In the genomic region with DNA sequence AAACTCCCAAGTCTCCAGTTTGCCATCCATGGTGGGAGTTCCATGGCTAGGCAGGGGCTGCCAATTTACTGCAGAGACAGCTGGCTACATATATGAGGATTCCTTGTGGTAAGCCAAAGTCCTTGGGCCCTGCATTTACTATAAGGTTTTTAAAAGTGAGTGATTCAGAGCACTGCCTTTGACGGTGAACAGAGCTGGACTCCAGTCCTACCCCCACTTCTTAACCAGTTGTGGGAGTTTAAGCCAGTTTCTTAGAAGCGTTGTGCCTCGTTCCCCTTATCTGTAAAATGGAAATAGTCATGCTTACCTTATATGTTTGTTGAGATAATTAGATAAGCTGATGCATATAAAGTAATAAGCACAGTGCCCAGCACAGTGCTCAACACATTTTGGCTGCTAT, we compare ENCODE assay signal across 34 cellular contexts.
"Had no signal": no experiment of that assay in that cellular context is flagged by ENCODE, and none has a peak within 500 bp of the region (broad histone marks: within the 10 kb centered on the region; RNA-seq: fewer than 3 reads in every experiment).

No MANE protein-coding gene starts in this region.

- H3K27me3 Mint-ChIP-seq: activated B cell treated with CpG ODN at 0.5 μM for 24 hours; activated CD4-positive, alpha-beta memory T cell treated with anti-CD3 and anti-CD28 coated beads for 36 hours; activated CD4-positive, alpha-beta T cell treated with anti-CD3 and anti-CD28 coated beads, Interleukin-2, amount 10 ng/mL, durations not matched to agents 24 days and 14 days; activated CD8-positive, alpha-beta T cell treated with anti-CD3 and anti-CD28 coated beads for 36 hours; activated naive CD4-positive, alpha-beta T cell treated with anti-CD3 and anti-CD28 coated beads, Interleukin-2, amount 10 ng/mL, durations not matched to agents 7 days and 5 days; activated naive CD4-positive, alpha-beta T cell treated with anti-CD3 and anti-CD28 coated beads, Interleukin-2, amount 50 U/mL, for 24 hours; activated naive CD8-positive, alpha-beta T cell; activated naive CD8-positive, alpha-beta T cell treated with anti-CD3 and anti-CD28 coated beads, Interleukin-2, amount 10 ng/mL, durations not matched to agents 7 days and 5 days; activated naive CD8-positive, alpha-beta T cell treated with anti-CD3 and anti-CD28 coated beads, Interleukin-2, amount 50 U/mL, for 24 hours; activated T-cell treated with anti-CD3 and anti-CD28 coated beads, Interleukin-2, amount 50 U/mL, for 24 hours had no signal

- H3K27me3 ChIP-seq: body of pancreas, brain microvascular endothelial cell, breast epithelium had no signal

- H3K9me3 ChIP-seq: body of pancreas, breast epithelium had no signal

- FAIRE-seq: astrocyte, TTC549 had no signal

- H3K4me1 ChIP-seq: breast epithelium had no signal

- H3K9me3 Mint-ChIP-seq: activated B cell treated with CpG ODN at 0.5 μM for 24 hours; activated CD4-positive, alpha-beta memory T cell treated with anti-CD3 and anti-CD28 coated beads for 36 hours; activated CD4-positive, alpha-beta T cell treated with anti-CD3 and anti-CD28 coated beads, Interleukin-2, amount 10 ng/mL, durations not matched to agents 24 days and 14 days; activated naive CD4-positive, alpha-beta T cell treated with anti-CD3 and anti-CD28 coated beads, Interleukin-2, amount 10 ng/mL, durations not matched to agents 7 days and 5 days; activated naive CD4-positive, alpha-beta T cell treated with anti-CD3 and anti-CD28 coated beads, Interleukin-2, amount 50 U/mL, for 24 hours; activated naive CD8-positive, alpha-beta T cell treated with anti-CD3 and anti-CD28 coated beads, Interleukin-2, amount 10 ng/mL, durations not matched to agents 7 days and 5 days; activated naive CD8-positive, alpha-beta T cell treated with anti-CD3 and anti-CD28 coated beads, Interleukin-2, amount 50 U/mL, for 24 hours; activated T-cell treated with anti-CD3 and anti-CD28 coated beads, Interleukin-2, amount 50 U/mL, for 24 hours; activated T-helper 2 cell treated with anti-CD3 and anti-CD28 coated beads, Interferon-gamma antibody, Interleukin-2, Interleukin-4, amounts not matched to agents 10 μg/mL and 5 μg/mL and 100 μg/mL, durations not matched to agents 14 hours and 24 hours and 36 hours; T-helper 1 cell treated with Interleukin-12 subunit alpha and Interleukin-12 subunit beta and Interleukin-4 antibody, amounts not matched to agents 30 μg/mL and 1 μg/mL, for 36 hours; T-helper 2 cell treated with Interferon-gamma antibody and Interleukin-4, amounts not matched to agents 5 μg/mL and 100 μg/mL, for 36 hours had no signal

- H3K36me3 Mint-ChIP-seq: activated naive CD4-positive, alpha-beta T cell treated with anti-CD3 and anti-CD28 coated beads, Interleukin-2, amount 10 ng/mL, durations not matched to agents 7 days and 5 days; activated naive CD8-positive, alpha-beta T cell had no signal

- H3K36me3 ChIP-seq: brain microvascular endothelial cell, breast epithelium had no signal

- ATAC-seq: activated CD8-positive, alpha-beta T cell treated with anti-CD3 and anti-CD28 coated beads for 36 hours; activated naive CD8-positive, alpha-beta T cell treated with anti-CD3 and anti-CD28 coated beads, Interleukin-2, amount 50 U/mL, for 24 hours; body of pancreas had no signal

- H3K27ac ChIP-seq: body of pancreas, brain microvascular endothelial cell, breast epithelium, VCaP had no signal

- H3K27ac Mint-ChIP-seq: activated B cell treated with CpG ODN at 0.5 μM for 24 hours; activated CD4-positive, alpha-beta memory T cell treated with anti-CD3 and anti-CD28 coated beads for 36 hours; activated CD4-positive, alpha-beta T cell treated with anti-CD3 and anti-CD28 coated beads, Interleukin-2, amount 10 ng/mL, durations not matched to agents 24 days and 14 days; activated CD8-positive, alpha-beta T cell treated with anti-CD3 and anti-CD28 coated beads for 36 hours; activated naive CD4-positive, alpha-beta T cell treated with anti-CD3 and anti-CD28 coated beads, Interleukin-2, amount 10 ng/mL, durations not matched to agents 7 days and 5 days; activated naive CD4-positive, alpha-beta T cell treated with anti-CD3 and anti-CD28 coated beads, Interleukin-2, amount 50 U/mL, for 24 hours; activated naive CD8-positive, alpha-beta T cell; activated naive CD8-positive, alpha-beta T cell treated with anti-CD3 and anti-CD28 coated beads, Interleukin-2, amount 10 ng/mL, durations not matched to agents 7 days and 5 days; activated naive CD8-positive, alpha-beta T cell treated with anti-CD3 and anti-CD28 coated beads, Interleukin-2, amount 50 U/mL, for 24 hours; activated T-cell treated with anti-CD3 and anti-CD28 coated beads, Interleukin-2, amount 50 U/mL, for 24 hours; activated T-helper 2 cell treated with anti-CD3 and anti-CD28 coated beads, Interferon-gamma antibody, Interleukin-2, Interleukin-4, amounts not matched to agents 10 μg/mL and 5 μg/mL and 100 μg/mL, durations not matched to agents 14 hours and 24 hours and 36 hours; T-helper 1 cell treated with Interleukin-12 subunit alpha and Interleukin-12 subunit beta and Interleukin-4 antibody, amounts not matched to agents 30 μg/mL and 1 μg/mL, for 36 hours; T-helper 2 cell treated with Interferon-gamma antibody and Interleukin-4, amounts not matched to agents 5 μg/mL and 100 μg/mL, for 36 hours had no signal

- H3K4me3 ChIP-seq: body of pancreas, breast epithelium had no signal

- H3K4me3 Mint-ChIP-seq: activated B cell treated with CpG ODN at 0.5 μM for 24 hours; activated CD4-positive, alpha-beta memory T cell treated with anti-CD3 and anti-CD28 coated beads for 36 hours; activated CD4-positive, alpha-beta T cell treated with anti-CD3 and anti-CD28 coated beads, Interleukin-2, amount 10 ng/mL, durations not matched to agents 24 days and 14 days; activated CD8-positive, alpha-beta T cell treated with anti-CD3 and anti-CD28 coated beads for 36 hours; activated naive CD4-positive, alpha-beta T cell treated with anti-CD3 and anti-CD28 coated beads, Interleukin-2, amount 10 ng/mL, durations not matched to agents 7 days and 5 days; activated naive CD4-positive, alpha-beta T cell treated with anti-CD3 and anti-CD28 coated beads, Interleukin-2, amount 50 U/mL, for 24 hours; activated naive CD8-positive, alpha-beta T cell; activated naive CD8-positive, alpha-beta T cell treated with anti-CD3 and anti-CD28 coated beads, Interleukin-2, amount 10 ng/mL, durations not matched to agents 7 days and 5 days; activated naive CD8-positive, alpha-beta T cell treated with anti-CD3 and anti-CD28 coated beads, Interleukin-2, amount 50 U/mL, for 24 hours; activated T-cell treated with anti-CD3 and anti-CD28 coated beads, Interleukin-2, amount 50 U/mL, for 24 hours; T-helper 1 cell treated with Interleukin-12 subunit alpha and Interleukin-12 subunit beta and Interleukin-4 antibody, amounts not matched to agents 30 μg/mL and 1 μg/mL, for 36 hours; T-helper 2 cell treated with Interferon-gamma antibody and Interleukin-4, amounts not matched to agents 5 μg/mL and 100 μg/mL, for 36 hours had no signal

- DNase-seq: activated B cell treated with CpG ODN at 0.5 μM for 24 hours; activated CD4-positive, alpha-beta memory T cell treated with anti-CD3 and anti-CD28 coated beads for 36 hours; activated CD4-positive, alpha-beta T cell treated with anti-CD3 and anti-CD28 coated beads for 4 hours; activated CD4-positive, alpha-beta T cell treated with anti-CD3 and anti-CD28 coated beads, Interleukin-2, amount 10 ng/mL, durations not matched to agents 24 days and 14 days; activated CD4-positive, alpha-beta T cell treated with anti-CD3 and anti-CD28 coated beads, Interleukin-2, amount 50 U/mL, for 1 hour; activated CD4-positive, alpha-beta T cell treated with anti-CD3 and anti-CD28 coated beads, Interleukin-2, amount 50 U/mL, for 4 hours; activated CD4-positive, CD25-positive, alpha-beta regulatory T cell treated with anti-CD3 and anti-CD28 coated beads, Interleukin-2, amount 50 U/mL, for 72 hours; activated CD8-positive, alpha-beta memory T cell treated with anti-CD3 and anti-CD28 coated beads, Interleukin-2, amount 50 U/mL, for 48 hours; activated CD8-positive, alpha-beta T cell treated with anti-CD3 and anti-CD28 coated beads for 36 hours; activated effector memory CD4-positive, alpha-beta T cell treated with Interleukin-2 at 50 U/mL for 16 hours; activated gamma-delta T cell; activated naive CD4-positive, alpha-beta T cell treated with anti-CD3 and anti-CD28 coated beads, Interleukin-2, amount 10 ng/mL, durations not matched to agents 7 days and 5 days; activated naive CD4-positive, alpha-beta T cell treated with Interleukin-2 at 50 U/mL for 16 hours; activated naive CD8-positive, alpha-beta T cell treated with anti-CD3 and anti-CD28 coated beads, Interleukin-2, amount 10 ng/mL, durations not matched to agents 7 days and 5 days; activated naive CD8-positive, alpha-beta T cell treated with anti-CD3 and anti-CD28 coated beads, Interleukin-2, amount 50 U/mL, for 24 hours; activated T-cell treated with anti-CD3 and anti-CD28 coated beads, Interleukin-2, amount 50 U/mL, for 24 hours; activated T-cell treated with anti-CD3 and anti-CD28 coated beads, Interleukin-2, amount 50 U/mL, for 48 hours; amniotic stem cell; aorta; body of pancreas; brain microvascular endothelial cell; central memory CD4-positive, alpha-beta T cell; T-helper 1 cell; T-helper 2 cell; T-helper 9 cell had no signal
